ENCODE assay signal across 8 cellular contexts in the genomic region with DNA sequence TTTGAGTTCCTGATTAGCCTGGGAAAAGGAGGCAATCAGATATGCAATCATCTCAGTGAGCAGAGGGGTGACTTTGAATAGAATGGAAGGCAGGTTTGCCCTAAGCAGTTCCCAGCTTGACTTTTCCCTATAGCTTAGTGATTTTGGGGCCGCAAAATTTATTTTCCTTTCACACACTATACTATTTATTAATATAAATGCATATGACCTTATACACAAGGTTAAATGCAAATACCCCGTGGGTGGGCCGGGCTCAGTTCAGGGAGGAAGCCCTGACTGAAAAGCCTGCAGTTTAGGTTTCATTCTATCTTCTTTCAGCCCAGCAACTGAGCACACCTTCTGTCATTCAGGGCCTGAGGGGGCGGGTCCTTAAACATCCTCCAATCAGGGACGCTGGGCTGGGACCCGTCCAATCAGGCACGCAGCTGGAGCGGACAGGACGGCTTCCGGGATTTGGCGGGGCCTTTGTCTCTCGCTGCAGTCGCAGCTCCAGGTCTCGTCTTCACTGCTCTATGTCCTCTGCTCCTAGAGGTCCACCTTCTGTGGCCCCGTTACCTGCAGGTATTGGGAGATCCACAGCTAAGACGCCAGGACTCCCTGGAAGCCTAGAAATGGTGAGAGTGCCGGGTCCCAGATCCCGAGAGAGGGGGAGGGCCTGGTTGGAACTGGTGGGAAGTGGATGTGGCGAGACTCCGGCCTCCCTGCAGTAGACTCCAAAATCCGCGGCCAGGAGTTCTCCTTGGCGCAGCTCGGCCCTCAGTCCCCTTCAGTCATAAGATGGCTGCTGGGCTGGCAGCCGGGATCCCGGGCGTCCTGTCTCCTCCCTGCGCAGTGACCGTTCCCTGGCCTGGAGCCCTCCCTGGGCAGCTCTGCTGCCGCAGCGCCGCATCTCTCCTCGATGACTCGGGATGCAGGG. TPM values are rescaled to one million over a fixed set of nuclear protein-coding genes. Genes with fewer than 3 reads are reported as not detected.
A peak's percentile ranks its signal among the peaks of the same experiment; 100 is the strongest.
DNase-seq lines count a peak whose midpoint lies in the region; ATAC-seq, FAIRE-seq and TF ChIP-seq lines count a peak whose summit lies in the region.

Gene ZNF273 (plus strand): TSS at position 468 of the 916 bp plus-strand sequence. CDS start 45 bp downstream, at position 513.

- H3K27ac ChIP-seq in DOHH2 (ENCODE audit: low read depth, low read length): peak within 1 kb of the TSS; percentile 42
- peak within 1 kb of the TSS; percentile 85 for H3K27ac ChIP-seq in GM23248
- peak within 1 kb of the TSS; percentile 43; the same call in 1 of the 2 replicates for H3K27ac ChIP-seq in Karpas-422 (ENCODE audit: low read length)

- H3K9me3 ChIP-seq in DOHH2 (ENCODE audit: control insufficient read depth, insufficient read depth, low read length): peaks cover 4% of the 10 kb centered on the region; the same call in 1 of the 2 replicates
- H3K9me3 ChIP-seq in GM23248 (ENCODE audit: low read depth): no peaks in the 10 kb centered on the region
- peaks cover 7% of the 10 kb centered on the region; the same call in 1 of the 2 replicates for H3K9me3 ChIP-seq in Karpas-422 (ENCODE audit: low read length)

- H3K27ac Mint-ChIP-seq in activated T-helper 1 cell treated with anti-CD3 and anti-CD28 coated beads, Interleukin-12 subunit alpha, Interleukin-12 subunit beta, Interleukin-2, Interleukin-4 antibody, amounts not matched to agents 30 ng/mL and 10 ng/mL and 1 ng/mL, durations not matched to agents 14 hours and 24 hours and 36 hours: peak within 1 kb of the TSS; percentile 93
- H3K27ac Mint-ChIP-seq in natural killer cell: peak within 1 kb of the TSS; percentile 87 to 94

- 1% methylated on average over 34 of the region's 34 CpGs for WGBS in GM23248 (ENCODE audit: low coverage in 1 of 2, low lambda C conversion rate in 2 of 2, missing lambda C conversion rate in 2 of 2), 2 experiments

- H3K27me3 Mint-ChIP-seq in activated T-helper 1 cell treated with anti-CD3 and anti-CD28 coated beads, Interleukin-12 subunit alpha, Interleukin-12 subunit beta, Interleukin-2, Interleukin-4 antibody, amounts not matched to agents 30 ng/mL and 10 ng/mL and 1 ng/mL, durations not matched to agents 14 hours and 24 hours and 36 hours (ENCODE audit: insufficient read depth): no peaks in the 10 kb centered on the region
- H3K27me3 Mint-ChIP-seq in natural killer cell (ENCODE audit: low read depth in 2 of 2): no peaks in the 10 kb centered on the region

- H3F3A ChIP-seq in DOHH2 (ENCODE audit: control insufficient read depth, insufficient read depth) (peaks cover 4% of the 10 kb centered on the region; the same call in 1 of the 2 replicates), GM23248 (ENCODE audit: insufficient read depth) (no peaks in the 10 kb centered on the region)

- peak within 1 kb of the TSS; percentile 98 for H3K4me3 Mint-ChIP-seq in activated T-helper 1 cell treated with anti-CD3 and anti-CD28 coated beads, Interleukin-12 subunit alpha, Interleukin-12 subunit beta, Interleukin-2, Interleukin-4 antibody, amounts not matched to agents 30 ng/mL and 10 ng/mL and 1 ng/mL, durations not matched to agents 14 hours and 24 hours and 36 hours
- peak within 1 kb of the TSS; percentile 97 for H3K4me3 Mint-ChIP-seq in natural killer cell

- intact Hi-C loops in activated T-helper 1 cell treated with anti-CD3 and anti-CD28 coated beads, Interleukin-12 subunit alpha, Interleukin-12 subunit beta, Interleukin-2, Interleukin-4 antibody, amounts not matched to agents 30 ng/mL and 10 ng/mL and 1 ng/mL, durations not matched to agents 14 hours and 24 hours and 36 hours (cut with micrococcal nuclease): loop anchor here (1.0 to 2.0 kb wide), 6 partner anchors 103 to 590 kb away; partner anchors contain the start of genes ERV3-1, ZNF107, ZNF138 and ZNF736
- intact Hi-C loops in natural killer cell (cut with micrococcal nuclease): loop anchor here (1.0 to 5.0 kb wide), 4 partner anchors 103 to 1003 kb away; partner anchors contain the start of genes ERV3-1 and ZNF138

- H4K20me1 ChIP-seq in DOHH2 (ENCODE audit: control insufficient read depth, insufficient read depth, low read depth, low read length): no peaks in the 10 kb centered on the region
- H4K20me1 ChIP-seq in GM23248 (ENCODE audit: insufficient read depth): no peaks in the 10 kb centered on the region
- no peaks in the 10 kb centered on the region for H4K20me1 ChIP-seq in Karpas-422 (ENCODE audit: insufficient read depth, low read depth, low read length)

- peak within 1 kb of the TSS; percentile 97 for H2AFZ ChIP-seq in GM23248
- H2AFZ ChIP-seq in Karpas-422 (ENCODE audit: low read length): peak within 1 kb of the TSS; percentile 86

- peak; percentile 95 for DNase-seq in GM23248
- DNase-seq in Karpas-422: peak; percentile 98
- DNase-seq in RCC 7860 (ENCODE audit: low spot score): peak; percentile 85
- peak; percentile 87 for DNase-seq in activated T-helper 1 cell treated with anti-CD3 and anti-CD28 coated beads, Interleukin-12 subunit alpha, Interleukin-12 subunit beta, Interleukin-2, Interleukin-4 antibody, amounts not matched to agents 30 ng/mL and 10 ng/mL and 1 ng/mL, durations not matched to agents 14 hours and 24 hours and 36 hours (ENCODE audit: low spot score)
- DNase-seq in fibroblast of mammary gland (ENCODE audit: low read depth): peak; percentile 84
- DNase-seq in natural killer cell: peak; percentile 94
- peak; percentile 81 to 91 (median 88) for DNase-seq in stimulated activated naive CD4-positive, alpha-beta T cell (lab: John Stamatoyannopoulos, UW)

- TF ChIP-seq CTCF in DOHH2 (IDR thresholded peaks at IDR 0.05; ENCODE audit: low read depth, low read length, poor library complexity, severe bottlenecking) (no peak), fibroblast of mammary gland (conservative IDR thresholded peaks at IDR 0.05; ENCODE audit: control insufficient read depth, insufficient read depth, low read depth, low read length) (no peak), natural killer cell (IDR thresholded peaks at IDR 0.05) (no peak)

- in situ Hi-C loops in GM23248 (cut with MboI): no loop called here

- H3K4me1 ChIP-seq in DOHH2 (ENCODE audit: control insufficient read depth, low read length): peaks cover 47% of the 10 kb centered on the region
- peaks cover 4% of the 10 kb centered on the region for H3K4me1 ChIP-seq in GM23248 (ENCODE audit: insufficient read depth)
- peaks cover 16% of the 10 kb centered on the region for H3K4me1 ChIP-seq in Karpas-422 (ENCODE audit: low read length)

- H3K79me2 ChIP-seq in DOHH2 (ENCODE audit: control insufficient read depth, low read length): peaks cover 50% of the 10 kb centered on the region
- peaks cover 38% of the 10 kb centered on the region for H3K79me2 ChIP-seq in GM23248 (ENCODE audit: insufficient read depth)
- H3K79me2 ChIP-seq in Karpas-422 (ENCODE audit: low read length): peaks cover 50% of the 10 kb centered on the region

- peak; percentile 97 for FAIRE-seq in RCC 7860 (lab: Jason Lieb, UNC)

- H3K27me3 ChIP-seq in DOHH2 (ENCODE audit: control insufficient read depth, low read length) (no peaks in the 10 kb centered on the region), GM23248 (replicated peaks; ENCODE audit: insufficient read depth) (no peaks in the 10 kb centered on the region), Karpas-422 (ENCODE audit: low read length) (no peaks in the 10 kb centered on the region)

- H3K9me2 ChIP-seq in DOHH2 (replicated peaks; ENCODE audit: control insufficient read depth, low read length): no peaks in the 10 kb centered on the region
- no peaks in the 10 kb centered on the region for H3K9me2 ChIP-seq in GM23248 (ENCODE audit: insufficient read depth)
- no peaks in the 10 kb centered on the region for H3K9me2 ChIP-seq in Karpas-422 (replicated peaks; ENCODE audit: insufficient read depth, low read length)

- H3K4me3 ChIP-seq in DOHH2 (ENCODE audit: low read length) (peak within 1 kb of the TSS; percentile 92), GM23248 (peak within 1 kb of the TSS; percentile 94), Karpas-422 (ENCODE audit: low read length) (peak within 1 kb of the TSS; percentile 92), fibroblast of mammary gland (ENCODE audit: control insufficient read depth, low read depth, low read length) (peak within 1 kb of the TSS; percentile 86)

- ATAC-seq in natural killer cell: peak; percentile 98 to 100 (median 99)

- peaks cover 29% of the 10 kb centered on the region for H3K4me1 Mint-ChIP-seq in activated T-helper 1 cell treated with anti-CD3 and anti-CD28 coated beads, Interleukin-12 subunit alpha, Interleukin-12 subunit beta, Interleukin-2, Interleukin-4 antibody, amounts not matched to agents 30 ng/mL and 10 ng/mL and 1 ng/mL, durations not matched to agents 14 hours and 24 hours and 36 hours (ENCODE audit: low read depth)
- H3K4me1 Mint-ChIP-seq in natural killer cell: peaks cover 42 to 48% of the 10 kb centered on the region in 2 donors

- peaks cover 19% of the 10 kb centered on the region for H3K36me3 Mint-ChIP-seq in activated T-helper 1 cell treated with anti-CD3 and anti-CD28 coated beads, Interleukin-12 subunit alpha, Interleukin-12 subunit beta, Interleukin-2, Interleukin-4 antibody, amounts not matched to agents 30 ng/mL and 10 ng/mL and 1 ng/mL, durations not matched to agents 14 hours and 24 hours and 36 hours (ENCODE audit: low read depth)
- H3K36me3 Mint-ChIP-seq in natural killer cell: no peaks in the 10 kb centered on the region

- H3K9ac ChIP-seq in GM23248 (peak within 1 kb of the TSS; percentile 96), Karpas-422 (ENCODE audit: low read length) (peak within 1 kb of the TSS; percentile 89)

- H3K9me3 Mint-ChIP-seq in activated T-helper 1 cell treated with anti-CD3 and anti-CD28 coated beads, Interleukin-12 subunit alpha, Interleukin-12 subunit beta, Interleukin-2, Interleukin-4 antibody, amounts not matched to agents 30 ng/mL and 10 ng/mL and 1 ng/mL, durations not matched to agents 14 hours and 24 hours and 36 hours: peaks cover 18% of the 10 kb centered on the region
- H3K9me3 Mint-ChIP-seq in natural killer cell: no peaks in the 10 kb centered on the region

- H3K36me3 ChIP-seq in DOHH2 (ENCODE audit: control insufficient read depth, low read length) (peaks cover 35% of the 10 kb centered on the region), GM23248 (ENCODE audit: low read depth) (no peaks in the 10 kb centered on the region), Karpas-422 (ENCODE audit: insufficient read depth, low read length) (peaks cover 34% of the 10 kb centered on the region)

- peak within 1 kb of the TSS; percentile 61 for H3K4me2 ChIP-seq in DOHH2 (ENCODE audit: low read length)
- peak within 1 kb of the TSS; percentile 82 for H3K4me2 ChIP-seq in GM23248 (ENCODE audit: unreplicated experiment)
- H3K4me2 ChIP-seq in Karpas-422 (ENCODE audit: low read depth, low read length, poor library complexity, severe bottlenecking): peak within 1 kb of the TSS; percentile 72

RNA-seq across cellular contexts. Expression of gene ZNF273, which starts in this region (rescaled TPM):
- total RNA-seq in GM23248 (2014; rRNA removed; shearing (Covaris generic)): 4.8 and 8.3 TPM in 2 replicates
- 2.1 and 4.1 TPM in 2 replicates for polyA plus RNA-seq in GM23248 (2016; fragmentation: Nextera tagmentation; extraction: Ambion mirVana)
- 16.2 and 22.0 TPM in 2 replicates for total RNA-seq in Karpas-422 (2014; rRNA removed; shearing (Covaris generic); ENCODE audit: low replicate concordance)
- 8.5 and 9.3 TPM in 2 replicates for total RNA-seq in activated T-helper 1 cell treated with anti-CD3 and anti-CD28 coated beads, Interleukin-12 subunit alpha, Interleukin-12 subunit beta, Interleukin-2, Interleukin-4 antibody, amounts not matched to agents 30 ng/mL and 10 ng/mL and 1 ng/mL, durations not matched to agents 14 hours and 24 hours and 36 hours
- 1 to 10 TPM; 2.9 to 4.2 (median 4.0) TPM for total RNA-seq in natural killer cell

Comparison
In these comparisons a context has a peak if more than half of its experiments do, and no peak if none do; other contexts are left out.
1. Peak in every context shown above with its lines: DNase-seq, ATAC-seq, H3K4me3 ChIP-seq and H3K27ac ChIP-seq.